ENCODE assay signal across 8 cellular contexts in genomic region chr2:127422631-127423475, GRCh38.
A peak's percentile ranks its signal among the peaks of the same experiment; 100 is the strongest.
DNase-seq lines count a peak whose midpoint lies in the region; ATAC-seq lines count a peak whose summit lies in the region.

No MANE protein-coding gene starts in this region.

- ATAC-seq in GM18873 (IDR thresholded peaks at IDR 0.05; ENCODE audit: low FRiP score, unreplicated experiment): no peak

- no peaks in the 10 kb centered on the region for H3K9me3 Mint-ChIP-seq in dendritic cell treated with granulocyte-macrophage colony-stimulating factor and Interleukin-4, amounts not matched to agents 40 ng/mL and 50 ng/mL, for 4 days

- no peaks in the 10 kb centered on the region for H3K36me3 Mint-ChIP-seq in dendritic cell treated with granulocyte-macrophage colony-stimulating factor and Interleukin-4, amounts not matched to agents 40 ng/mL and 50 ng/mL, for 4 days (ENCODE audit: low read depth)

- H3K4me1 Mint-ChIP-seq in dendritic cell treated with granulocyte-macrophage colony-stimulating factor and Interleukin-4, amounts not matched to agents 40 ng/mL and 50 ng/mL, for 4 days (ENCODE audit: low read depth): peaks cover 32% of the 10 kb centered on the region

- peaks cover 18% of the 10 kb centered on the region for H3K27me3 ChIP-seq in mucosa of stomach (ENCODE audit: control insufficient read depth, insufficient read depth, low read length)

- no peaks in the 10 kb centered on the region for H3K9me3 ChIP-seq in mucosa of stomach (ENCODE audit: control insufficient read depth, low read length)

- DNase-seq in activated CD8-positive, alpha-beta memory T cell treated with anti-CD3 and anti-CD28 coated beads for 24 hours: peak; percentile 65
- DNase-seq in activated CD8-positive, alpha-beta memory T cell treated with anti-CD3 and anti-CD28 coated beads, Interleukin-2, amount 50 U/mL, for 4 hours: no peak
- peak; percentile 17 for DNase-seq in OCI-M1 (lab: John Stamatoyannopoulos, UW)
- no peak for DNase-seq in hippocampal formation (lab: John Stamatoyannopoulos, UW)
- no peak for DNase-seq in Ammon's horn (ENCODE audit: low spot score)

- intact Hi-C loops in dendritic cell treated with granulocyte-macrophage colony-stimulating factor and Interleukin-4, amounts not matched to agents 40 ng/mL and 50 ng/mL, for 4 days (cut with micrococcal nuclease): loop anchor here (1.0 kb wide), 1 partner anchor 36 kb away; the partner anchor contains the start of gene MAP3K2

- H3K36me3 ChIP-seq in mucosa of stomach (ENCODE audit: control insufficient read depth, insufficient read depth, low read length): no peaks in the 10 kb centered on the region

- peaks cover 7% of the 10 kb centered on the region for H3K4me1 ChIP-seq in mucosa of stomach (ENCODE audit: control insufficient read depth, insufficient read depth, low read length)

- peak overlapping the region; percentile 59 for H3K9ac ChIP-seq in mucosa of stomach (ENCODE audit: low read length)

- H3K4me3 Mint-ChIP-seq in dendritic cell treated with granulocyte-macrophage colony-stimulating factor and Interleukin-4, amounts not matched to agents 40 ng/mL and 50 ng/mL, for 4 days: peak overlapping the region; percentile 77

- H3K27me3 Mint-ChIP-seq in dendritic cell treated with granulocyte-macrophage colony-stimulating factor and Interleukin-4, amounts not matched to agents 40 ng/mL and 50 ng/mL, for 4 days: peaks cover 38% of the 10 kb centered on the region

- peak overlapping the region; percentile 45 for H3K27ac Mint-ChIP-seq in dendritic cell treated with granulocyte-macrophage colony-stimulating factor and Interleukin-4, amounts not matched to agents 40 ng/mL and 50 ng/mL, for 4 days

- H3K4me3 ChIP-seq in mucosa of stomach (ENCODE audit: low read length): no peak overlapping the region

Comparison
In these comparisons a context has a peak if more than half of its experiments do, and no peak if none do; other contexts are left out.
1. DNase-seq: peak in activated CD8-positive, alpha-beta memory T cell treated with anti-CD3 and anti-CD28 coated beads for 24 hours (single experiment) and OCI-M1 (single experiment); none in activated CD8-positive, alpha-beta memory T cell treated with anti-CD3 and anti-CD28 coated beads, Interleukin-2, amount 50 U/mL, for 4 hours (single experiment), hippocampal formation (0 of 2) and Ammon's horn (single experiment).